ENCODE assay signal across 1 cellular context in genomic region chr22:17486313-17486712, GRCh38.
TF ChIP-seq lines count a peak whose summit lies in the region.

No MANE protein-coding gene starts in this region.

TF ChIP-seq in GM23338, 12 proteins besides CTCF, POLR2A, EP300 and RAD21 (continued from another document):
- no peak for TF ChIP-seq ZNF462 (CRISPR knock-in tag; IDR thresholded peaks at IDR 0.05)
- TF ChIP-seq JUNB (IDR thresholded peaks at IDR 0.05; ENCODE audit: unreplicated experiment), result no peak
- no peak for TF ChIP-seq CREB1 (CRISPR knock-in tag; IDR thresholded peaks at IDR 0.05; ENCODE audit: low read depth)
- TF ChIP-seq ZNF331 (CRISPR knock-in tag; IDR thresholded peaks at IDR 0.05; ENCODE audit: low read depth), result no peak
- TF ChIP-seq NANOG (IDR thresholded peaks at IDR 0.05; ENCODE audit: borderline replicate concordance), result no peak
- TF ChIP-seq EZH2 (IDR thresholded peaks at IDR 0.05; ENCODE audit: low read depth, unreplicated experiment), result no peak
